Comparison of ENCODE assay signal across 12 cellular contexts in the genomic region with DNA sequence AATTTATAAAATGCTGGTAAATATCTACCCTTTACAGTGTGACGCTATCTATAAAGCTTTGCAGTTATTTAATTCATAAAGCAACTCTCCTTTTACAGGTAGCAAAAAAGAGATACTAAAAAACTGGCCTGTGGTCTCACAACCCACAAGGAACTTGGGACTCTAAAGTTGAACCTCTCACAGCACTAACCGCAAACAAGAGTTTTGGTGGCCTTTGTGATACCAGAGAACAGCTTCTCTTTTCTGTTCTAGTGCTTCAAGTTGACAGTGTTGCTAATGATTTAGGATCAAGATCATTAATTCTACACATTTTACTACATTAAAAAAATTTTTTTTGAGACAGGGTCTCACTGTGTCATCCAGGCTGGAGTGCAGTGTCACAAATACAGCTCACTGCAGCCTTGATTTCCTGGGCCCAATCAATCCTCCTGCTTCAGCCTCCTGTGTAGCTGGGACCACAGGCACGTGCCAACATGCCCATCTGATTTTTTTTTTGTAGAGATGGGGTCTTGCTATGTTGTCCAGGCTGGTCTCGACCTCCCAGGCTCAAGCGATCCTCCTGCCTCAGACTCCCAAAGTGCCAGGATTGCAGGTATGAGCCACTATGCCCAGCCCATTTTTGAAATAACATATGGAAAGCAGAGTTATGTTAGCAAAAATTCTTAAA. TPM values are rescaled to one million over a fixed set of nuclear protein-coding genes. Genes with fewer than 3 reads are reported as not detected.
DNase-seq lines count a peak whose midpoint lies in the region; ATAC-seq and TF ChIP-seq lines count a peak whose summit lies in the region.
"Had no signal": no experiment of that assay in that cellular context is flagged by ENCODE, and none has a peak within 500 bp of the region (broad histone marks: within the 10 kb centered on the region; RNA-seq: fewer than 3 reads in every experiment).

No MANE protein-coding gene starts in this region.

- peak overlapping the region; percentile 77 for H3K4me2 ChIP-seq in OCI-LY3 (ENCODE audit: low read length)

- H3K4me1 ChIP-seq in OCI-LY3 (ENCODE audit: low read length) (peaks cover 52% of the 10 kb centered on the region), tibial artery (peaks cover 0 to 12% (median 4%) of the 10 kb centered on the region in 4 donors)
- H3K4me1 ChIP-seq: sigmoid colon had no signal

- H3K36me3 Mint-ChIP-seq in T-helper 17 cell (ENCODE audit: low read depth) = no peaks in the 10 kb centered on the region

- no peak overlapping the region for H3K27ac Mint-ChIP-seq in T-helper 17 cell
- H3K27ac Mint-ChIP-seq: B cell had no signal

- H3K27ac ChIP-seq in OCI-LY3 (ENCODE audit: low read length) (peak overlapping the region; percentile 88), tibial artery (no peak overlapping the region)
- H3K27ac ChIP-seq: dorsolateral prefrontal cortex, sigmoid colon had no signal

- H3K4me3 ChIP-seq in OCI-LY3 (ENCODE audit: low read length) (0 out of 2 replicates have a peak overlapping the region, but pooled peaks have one; percentile 55), tibial artery (no peak overlapping the region)
- H3K4me3 ChIP-seq: dorsolateral prefrontal cortex, sigmoid colon had no signal

- no peaks in the 10 kb centered on the region for H4K20me1 ChIP-seq in OCI-LY3 (ENCODE audit: insufficient read depth, low read length)

- H3K9me3 ChIP-seq in OCI-LY3 (ENCODE audit: insufficient read depth, low read length) = no peaks in the 10 kb centered on the region
- H3K9me3 ChIP-seq in T-helper 17 cell (ENCODE audit: control insufficient read depth, low read length, poor library complexity, severe bottlenecking) = no peaks in the 10 kb centered on the region
- H3K9me3 ChIP-seq in tibial artery = no peaks in the 10 kb centered on the region
- H3K9me3 ChIP-seq: sigmoid colon had no signal

- H3K9ac ChIP-seq in OCI-LY3 (ENCODE audit: low read length) = peak overlapping the region; percentile 47

- no peaks in the 10 kb centered on the region for H3K27me3 Mint-ChIP-seq in T-helper 17 cell

- H3K4me3 Mint-ChIP-seq in T-helper 17 cell = no peak overlapping the region
- H3K4me3 Mint-ChIP-seq: B cell had no signal

- no peaks in the 10 kb centered on the region for H3K79me2 ChIP-seq in OCI-LY3 (ENCODE audit: low read length)

- DNase-seq in GDM1 (lab: John Stamatoyannopoulos, UW) = peak; percentile 75
- DNase-seq in T-helper 17 cell = no peak
- DNase-seq in D341Med (ENCODE audit: low spot score) = no peak
- no peak for DNase-seq in tibial artery
- DNase-seq in activated gamma-delta T cell (lab: John Stamatoyannopoulos, UW) = no peak
- DNase-seq: dorsolateral prefrontal cortex, left cardiac atrium, sigmoid colon had no signal

- H2AFZ ChIP-seq in OCI-LY3 (ENCODE audit: low read depth, low read length) = no peak overlapping the region

- peak; percentile 75 for ATAC-seq in GM19438 (IDR thresholded peaks at IDR 0.05; ENCODE audit: low read depth, unreplicated experiment)
- ATAC-seq in HG03025 (IDR thresholded peaks at IDR 0.05; ENCODE audit: low FRiP score, unreplicated experiment) = peak; percentile 73
- no peak for ATAC-seq in T-helper 17 cell

- peaks cover 10% of the 10 kb centered on the region for H3K4me1 Mint-ChIP-seq in T-helper 17 cell
- H3K4me1 Mint-ChIP-seq: B cell had no signal

- TF ChIP-seq CTCF in OCI-LY3 (IDR thresholded peaks at IDR 0.05; ENCODE audit: low read depth, low read length) (no peak), tibial artery (IDR thresholded peaks at IDR 0.05) (no peak)

- no peaks in the 10 kb centered on the region for H3K36me3 ChIP-seq in OCI-LY3 (replicated peaks; ENCODE audit: low read depth, low read length)
- no peaks in the 10 kb centered on the region for H3K36me3 ChIP-seq in tibial artery
- H3K36me3 ChIP-seq: sigmoid colon had no signal

- no peaks in the 10 kb centered on the region for H3K27me3 ChIP-seq in OCI-LY3 (ENCODE audit: low read depth, low read length)
- H3K27me3 ChIP-seq in tibial artery = no peaks in the 10 kb centered on the region
- H3K27me3 ChIP-seq: sigmoid colon had no signal

- intact Hi-C loops in tibial artery (cut with DNase I; ENCODE audit: low total_unique reads) = no loop called here

RNA-seq across cellular contexts. Expression of gene ST8SIA6, which starts 56.0 kb away (rescaled TPM):
- 1 to 10 TPM in 1 of 2 donors, under 1 TPM in 1; 0.72 to 4.1 TPM for total RNA-seq in T-helper 17 cell
- total RNA-seq: B cell had no signal
